In genomic region chr1:53145942-53146708, GRCh38 we compare ENCODE assay signal across 10 cellular contexts. TPM values are rescaled to one million over a fixed set of nuclear protein-coding genes. Genes with fewer than 3 reads are reported as not detected.
A peak's percentile ranks its signal among the peaks of the same experiment; 100 is the strongest.
DNase-seq lines count a peak whose midpoint lies in the region; ATAC-seq, FAIRE-seq and TF ChIP-seq lines count a peak whose summit lies in the region.
"Had no signal": no experiment of that assay in that cellular context is flagged by ENCODE, and none has a peak within 500 bp of the region (broad histone marks: within the 10 kb centered on the region; RNA-seq: fewer than 3 reads in every experiment).

No MANE protein-coding gene starts in this region.

- H3K4me3 Mint-ChIP-seq in Calu3 (ENCODE audit: low read depth, unreplicated experiment), result peak overlapping the region; percentile 70
- H3K4me3 Mint-ChIP-seq: activated naive CD4-positive, alpha-beta T cell treated with anti-CD3 and anti-CD28 coated beads, Interleukin-2, amount 50 U/mL, for 24 hours had no signal

- no peaks in the 10 kb centered on the region for H3K9me3 ChIP-seq in pancreas

- intact Hi-C loops in Calu3 (cut with micrococcal nuclease; ENCODE audit: unreplicated experiment), result no loop called here
- intact Hi-C loops in pancreas (cut with DNase I), result no loop called here

- peak; percentile 91 for DNase-seq in Calu3
- DNase-seq in RCC 7860 (ENCODE audit: low spot score), result peak; percentile 99
- DNase-seq in fibroblast of the aortic adventitia (ENCODE audit: low read depth), result peak; percentile 100
- peak; percentile 80 to 91 (median 86) for DNase-seq in pancreas
- no peak for DNase-seq in COR-L47 (lab: John Stamatoyannopoulos, UW)
- DNase-seq in activated T-cell treated with anti-CD3 and anti-CD28 coated beads, Interleukin-2, amount 50 U/mL, for 48 hours, result no peak
- DNase-seq in stimulated activated CD4-positive, alpha-beta T cell treated with anti-CD3 and anti-CD28 coated beads, Interleukin-12 subunit alpha, Interleukin-12 subunit beta, amount 100 ng/mL, for 4 hours, result no peak
- no peak for DNase-seq in activated T-cell treated with anti-CD3 and anti-CD28 coated beads, Interleukin-2, amount 50 U/mL, for 1 hour
- DNase-seq: Kasumi-1 had no signal

- H3K4me1 Mint-ChIP-seq in Calu3 (ENCODE audit: low read depth, unreplicated experiment), result peaks cover 28% of the 10 kb centered on the region
- H3K4me1 Mint-ChIP-seq: activated naive CD4-positive, alpha-beta T cell treated with anti-CD3 and anti-CD28 coated beads, Interleukin-2, amount 50 U/mL, for 24 hours had no signal

- TF ChIP-seq CTCF in Calu3 (IDR thresholded peaks at IDR 0.05; ENCODE audit: unreplicated experiment) (no peak), fibroblast of the aortic adventitia (IDR thresholded peaks at IDR 0.05; ENCODE audit: insufficient read depth, low read length) (no peak), pancreas (IDR thresholded peaks at IDR 0.05) (no peak)

- H3K27ac Mint-ChIP-seq in Calu3 (ENCODE audit: unreplicated experiment), result peak overlapping the region; percentile 95

- H3K27ac ChIP-seq in pancreas, result peak overlapping the region; percentile 87 to 97 (median 93)

- H3K27me3 Mint-ChIP-seq in Calu3 (ENCODE audit: unreplicated experiment), result no peaks in the 10 kb centered on the region
- H3K27me3 Mint-ChIP-seq: activated naive CD4-positive, alpha-beta T cell treated with anti-CD3 and anti-CD28 coated beads, Interleukin-2, amount 50 U/mL, for 24 hours had no signal

- no peaks in the 10 kb centered on the region for H3K9me3 Mint-ChIP-seq in Calu3 (ENCODE audit: low read depth, unreplicated experiment)
- H3K9me3 Mint-ChIP-seq: activated naive CD4-positive, alpha-beta T cell treated with anti-CD3 and anti-CD28 coated beads, Interleukin-2, amount 50 U/mL, for 24 hours had no signal

- CTCF ChIA-PET in Calu3 (lab: Charles Lee), result interaction anchor here (0.5 to 1.3 kb wide), 13 partner anchors 22 to 778 kb away, joined by 3 to 7 read pairs (median 3); partner anchors contain the start of gene ZYG11B

- ATAC-seq in pancreas, result peak; percentile 97 to 99 (median 98)

- no peaks in the 10 kb centered on the region for H3K36me3 ChIP-seq in pancreas

- no TSS peak for BruUV-seq in Calu3 (replicated peaks; lab: Mats Ljungman, UMichigan)

- peaks cover 13 to 25% (median 16%) of the 10 kb centered on the region in 3 donors for H3K4me1 ChIP-seq in pancreas

- no peaks in the 10 kb centered on the region for H3K27me3 ChIP-seq in pancreas

- WGBS in pancreas, 2 donors, result 25 to 31% methylated on average over 24 of the region's 24 CpGs

- FAIRE-seq in RCC 7860 (lab: Jason Lieb, UNC), result peak; percentile 96
- no peak for FAIRE-seq in pancreas (lab: Jason Lieb, UNC)

- H3K4me3 ChIP-seq in fibroblast of the aortic adventitia (ENCODE audit: low read depth, low read length) (no peak overlapping the region), pancreas (peak overlapping the region in 1 of 4 donors; percentile 23)

- peaks cover 14% of the 10 kb centered on the region for H3K36me3 Mint-ChIP-seq in Calu3 (ENCODE audit: insufficient read depth, unreplicated experiment)
- H3K36me3 Mint-ChIP-seq: activated naive CD4-positive, alpha-beta T cell treated with anti-CD3 and anti-CD28 coated beads, Interleukin-2, amount 50 U/mL, for 24 hours had no signal

RNA-seq across cellular contexts. Expression of gene SLC1A7, which starts 3.7 kb away (rescaled TPM):
- total RNA-seq in Calu3 (2022) (not detected in 2 replicates), fibroblast of the aortic adventitia (ENCODE audit: low replicate concordance) (0.41 and 3.8 TPM in 2 replicates), pancreas (not detected)
- under 1 TPM; 0.15 to 0.35 TPM for polyA plus RNA-seq in pancreas

RNA-seq across cellular contexts. Expression of gene CPT2, which starts 50.5 kb away (rescaled TPM):
- total RNA-seq in Calu3 (2022) (18.5 and 23.5 TPM in 2 replicates), fibroblast of the aortic adventitia (ENCODE audit: low replicate concordance) (7.5 and 14.7 TPM in 2 replicates), pancreas (10 to 100 TPM in 5 of 6 donors, 1 to 10 TPM in 1; 9.2 to 13.4 (median 10.9) TPM)
- polyA plus RNA-seq in pancreas, result 10 to 100 TPM in 1 of 2 donors, 1 to 10 TPM in 1; 6.3 to 12.4 TPM

Comparison
In these comparisons a context has a peak if more than half of its experiments do, and no peak if none do; other contexts are left out.
1. DNase-seq: peak in Calu3 (single experiment), RCC 7860 (single experiment), fibroblast of the aortic adventitia (single experiment) and pancreas (6 of 6); none in COR-L47 (single experiment), activated T-cell treated with anti-CD3 and anti-CD28 coated beads, Interleukin-2, amount 50 U/mL, for 48 hours (0 of 2), stimulated activated CD4-positive, alpha-beta T cell treated with anti-CD3 and anti-CD28 coated beads, Interleukin-12 subunit alpha, Interleukin-12 subunit beta, amount 100 ng/mL, for 4 hours (single experiment) and activated T-cell treated with anti-CD3 and anti-CD28 coated beads, Interleukin-2, amount 50 U/mL, for 1 hour (single experiment).